9 cellular contexts compared by ENCODE assay signal in the genomic region with DNA sequence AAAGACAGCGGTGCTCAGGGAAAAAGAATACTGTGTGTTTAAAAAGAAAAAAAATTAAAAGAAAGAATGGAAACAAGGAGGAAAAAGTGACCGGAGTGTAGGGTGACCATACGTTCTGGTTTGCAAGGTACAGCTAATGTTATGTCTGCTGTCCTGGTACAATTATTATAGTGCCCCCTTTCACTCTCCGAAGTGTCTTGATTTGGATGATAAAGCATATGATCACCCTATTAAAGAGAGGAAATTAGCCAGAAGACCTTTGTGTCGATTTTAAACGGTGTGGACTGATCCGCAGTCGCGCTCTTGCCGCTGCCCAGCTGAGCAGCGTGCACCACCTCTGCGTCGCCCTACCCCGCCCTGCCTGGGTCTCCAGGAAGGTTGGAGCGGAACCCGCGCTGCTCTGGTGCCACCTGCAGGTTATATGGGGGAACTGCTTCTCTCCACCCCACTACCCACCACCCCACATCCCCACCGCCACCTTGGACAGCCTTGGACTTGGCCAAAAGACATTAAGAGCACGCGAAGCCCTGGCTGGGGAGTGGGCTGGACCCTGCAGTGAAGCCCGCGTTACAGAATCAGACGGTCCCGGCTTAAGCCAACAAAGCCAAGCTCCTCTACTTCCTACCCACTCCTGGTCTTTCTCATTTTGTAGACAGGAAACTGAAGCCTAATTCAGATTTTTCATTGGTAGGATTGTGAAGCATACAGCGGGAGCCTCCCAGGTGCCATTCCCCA. TPM values are rescaled to one million over a fixed set of nuclear protein-coding genes. Genes with fewer than 3 reads are reported as not detected.
A peak's percentile ranks its signal among the peaks of the same experiment; 100 is the strongest.
DNase-seq lines count a peak whose midpoint lies in the region; FAIRE-seq and TF ChIP-seq lines count a peak whose summit lies in the region.
"Had no signal": no experiment of that assay in that cellular context is flagged by ENCODE, and none has a peak within 500 bp of the region (broad histone marks: within the 10 kb centered on the region; RNA-seq: fewer than 3 reads in every experiment).

No MANE protein-coding gene starts in this region.

- intact Hi-C loops in left ventricle myocardium inferior (cut with micrococcal nuclease): loop anchor here (10.0 kb wide), 1 partner anchor 117 kb away; no protein-coding TSS in a partner anchor

- H3K27ac ChIP-seq in left ventricle myocardium inferior (replicated peaks): no peak overlapping the region
- H3K27ac ChIP-seq: epithelial cell of prostate had no signal

- no peak for FAIRE-seq in D721Med (lab: Jason Lieb, UNC)
- no peak for FAIRE-seq in urothelium cell line (lab: Jason Lieb, UNC)

- TF ChIP-seq CTCF in D721Med (IDR thresholded peaks at IDR 0.05; ENCODE audit: insufficient read depth, missing control alignments) (peak; percentile 58), left ventricle myocardium inferior (IDR thresholded peaks at IDR 0.05; ENCODE audit: borderline replicate concordance) (peak; percentile 98)

- H3K27me3 ChIP-seq in H7 (ENCODE audit: control insufficient read depth, insufficient read depth, low read length) (peaks cover 11% of the 10 kb centered on the region), left ventricle myocardium inferior (ENCODE audit: low read depth) (peaks cover 61% of the 10 kb centered on the region)

- no peak overlapping the region for H3K4me3 ChIP-seq in H7 (ENCODE audit: insufficient read depth, low read depth, low read length)
- peak overlapping the region; percentile 40 for H3K4me3 ChIP-seq in left ventricle myocardium inferior

- H3K36me3 ChIP-seq in H7 (replicated peaks; ENCODE audit: control insufficient read depth, insufficient read depth, low read length) (no peaks in the 10 kb centered on the region), left ventricle myocardium inferior (no peaks in the 10 kb centered on the region)

- H3K4me1 ChIP-seq in left ventricle myocardium inferior: peaks cover 13% of the 10 kb centered on the region

- no peaks in the 10 kb centered on the region for H3K9me3 ChIP-seq in left ventricle myocardium inferior (replicated peaks)

- DNase-seq in D721Med (ENCODE audit: insufficient read length, low spot score): peak; percentile 60
- DNase-seq in H7: peak; percentile 94
- peak; percentile 52 for DNase-seq in NCI-H1105 (lab: John Stamatoyannopoulos, UW)
- DNase-seq in T follicular helper cell (ENCODE audit: low read depth): peak; percentile 63
- DNase-seq in activated naive CD8-positive, alpha-beta T cell treated with anti-CD3 and anti-CD28 coated beads, Interleukin-2, amount 50 U/mL, for 16 hours (ENCODE audit: low read depth, low spot score): peak; percentile 59
- DNase-seq in left ventricle myocardium inferior: peak; percentile 82
- peak; percentile 13 for DNase-seq in pulmonary artery endothelial cell (ENCODE audit: low read depth, low spot score)
- peak; percentile 90 for DNase-seq in urothelium cell line (ENCODE audit: low spot score)

RNA-seq across cellular contexts. Expression of gene UBE2Q2, which starts 41.2 kb away (rescaled TPM):
- total RNA-seq in H7 (2014; rRNA removed; shearing (Covaris generic)): 23.1 and 36.0 TPM in 2 replicates
- total RNA-seq in left ventricle myocardium inferior (27.8 TPM), pulmonary artery endothelial cell (36.9 and 41.1 TPM in 2 replicates)

Comparison
In these comparisons a context has a peak if more than half of its experiments do, and no peak if none do; other contexts are left out.
1. DNase-seq: peak in every context shown above with its lines; median percentile 94 in H7; 90 in urothelium cell line; 82 in left ventricle myocardium inferior; 63 in T follicular helper cell; 60 in D721Med; 59 in activated naive CD8-positive, alpha-beta T cell treated with anti-CD3 and anti-CD28 coated beads, Interleukin-2, amount 50 U/mL, for 16 hours; 52 in NCI-H1105; 13 in pulmonary artery endothelial cell.